33 cellular contexts compared by ENCODE assay signal in genomic region chr13:98797456-98797855, GRCh38. TPM values are rescaled to one million over a fixed set of nuclear protein-coding genes. Genes with fewer than 3 reads are reported as not detected.
DNase-seq lines count a peak whose midpoint lies in the region; ATAC-seq and TF ChIP-seq lines count a peak whose summit lies in the region.
"Had no signal": no experiment of that assay in that cellular context is flagged by ENCODE, and none has a peak within 500 bp of the region (broad histone marks: within the 10 kb centered on the region; RNA-seq: fewer than 3 reads in every experiment).

No MANE protein-coding gene starts in this region.

- H2AFZ ChIP-seq in PC-9: no peak overlapping the region

- H3K9me3 ChIP-seq in AG04450 (ENCODE audit: control insufficient read depth, insufficient read depth, low read length) (no peaks in the 10 kb centered on the region), left lung (no peaks in the 10 kb centered on the region), PC-9 (ENCODE audit: insufficient read depth, low read depth) (no peaks in the 10 kb centered on the region)
- H3K9me3 ChIP-seq: A549, adrenal gland, gastroesophageal sphincter, pancreas, SJSA1, suprapubic skin had no signal

- intact Hi-C loops in left lung (cut with DNase I): no loop called here
- intact Hi-C loops in PC-9 (cut with micrococcal nuclease; ENCODE audit: unreplicated experiment): no loop called here
- intact Hi-C loops in left colon (cut with DNase I, micrococcal nuclease): no loop called here

- TF ChIP-seq CTCF in AG04450 (IDR thresholded peaks at IDR 0.05; ENCODE audit: low read depth, low read length) (no peak), left lung (IDR thresholded peaks at IDR 0.05) (no peak), RWPE1 (conservative IDR thresholded peaks at IDR 0.05; ENCODE audit: low read depth) (no peak), PC-9 (conservative IDR thresholded peaks at IDR 0.05) (no peak)

- H3K27ac ChIP-seq in AG04450 (ENCODE audit: low read depth, low read length): peak overlapping the region; percentile 31
- no peak overlapping the region for H3K27ac ChIP-seq in left lung
- H3K27ac ChIP-seq in RWPE1: no peak overlapping the region
- no peak overlapping the region for H3K27ac ChIP-seq in PC-9
- H3K27ac ChIP-seq: A549, adrenal gland, gastroesophageal sphincter, pancreas, SJSA1, suprapubic skin had no signal

- H3K4me1 ChIP-seq in left lung (peaks cover 0 to 3% of the 10 kb centered on the region in 2 donors), PC-9 (replicated peaks; ENCODE audit: insufficient read depth) (no peaks in the 10 kb centered on the region)
- H3K4me1 ChIP-seq: A549, adrenal gland, pancreas, SJSA1 had no signal

- no peaks in the 10 kb centered on the region for H4K20me1 ChIP-seq in PC-9 (ENCODE audit: insufficient read depth)

- POLR2A ChIA-PET in AG04450 (lab: Yijun Ruan, JAX): no interaction called here
- POLR2A ChIA-PET in RWPE1 (lab: Yijun Ruan, JAX; ENCODE audit: low non-redundant PET): no interaction called here
- POLR2A ChIA-PET in PC-9 (lab: Charles Lee; ENCODE audit: unreplicated experiment): no interaction called here

- no peak for DNase-seq in AG04450 (ENCODE audit: low read depth, low spot score)
- DNase-seq in NCI-H187 (lab: John Stamatoyannopoulos, UW): peak; percentile 59 to 60
- peak; percentile 21 for DNase-seq in amniotic epithelial cell (ENCODE audit: low read depth)
- DNase-seq in left lung: no peak
- no peak for DNase-seq in RWPE1 (ENCODE audit: low spot score)
- no peak for DNase-seq in PC-9
- no peak for DNase-seq in left colon
- DNase-seq in islet precursor cell: no peak
- DNase-seq: activated CD4-positive, alpha-beta T cell treated with anti-CD3 and anti-CD28 coated beads, Interleukin-2, amount 10 ng/mL, durations not matched to agents 24 days and 14 days; activated CD8-positive, alpha-beta memory T cell treated with anti-CD3 and anti-CD28 coated beads, Interleukin-2, amount 10 ng/mL, durations not matched to agents 7 days and 5 days; activated gamma-delta T cell treated with Interleukin-2 at 50 U/mL for 16 hours; activated T-cell treated with anti-CD3 and anti-CD28 coated beads, Interleukin-2, amount 50 U/mL, for 4 hours; AML-193; Calu3; CD4-positive, CD25-positive, alpha-beta regulatory T cell; hippocampal formation; NCI-H1092; NCI-H1694 treated with DMSO at 0.1 percent for 48 hours; NCI-H345; NCI-H748 treated with DMSO at 0.1 percent for 48 hours; pancreas; small intestine; stimulated activated naive CD4-positive, alpha-beta T cell treated with Interleukin-2 at 50 U/mL for 16 hours; T-helper 9 cell had no signal

- BruUV-seq in PC-9 (replicated peaks; lab: Mats Ljungman, UMichigan): no TSS peak

- ATAC-seq in left lung (peak; percentile 77), left colon (no peak)
- ATAC-seq: A549; activated CD8-positive, alpha-beta memory T cell treated with anti-CD3 and anti-CD28 coated beads, Interleukin-2, amount 10 ng/mL, durations not matched to agents 7 days and 5 days; activated T-cell treated with anti-CD3 and anti-CD28 coated beads, Interleukin-2, amount 50 U/mL, for 4 hours; esophagus mucosa; gastroesophageal sphincter; pancreas had no signal

- H3K36me3 ChIP-seq in left lung (peaks cover 0 to 77% of the 10 kb centered on the region in 2 donors), PC-9 (ENCODE audit: low read depth) (peaks cover 24% of the 10 kb centered on the region; the same call in 1 of the 2 replicates)
- H3K36me3 ChIP-seq: adrenal gland had no signal

- H3K79me2 ChIP-seq in PC-9 (ENCODE audit: low read depth): no peaks in the 10 kb centered on the region

- H3K4me3 ChIP-seq in AG04450 (ENCODE audit: low read depth, low read length) (no peak overlapping the region), left lung (no peak overlapping the region), PC-9 (no peak overlapping the region)
- H3K4me3 ChIP-seq: A549, adrenal gland, gastroesophageal sphincter, pancreas, SJSA1, suprapubic skin had no signal

- H3F3A ChIP-seq in PC-9 (ENCODE audit: insufficient read depth, low read depth): no peaks in the 10 kb centered on the region

- no peaks in the 10 kb centered on the region for H3K27me3 ChIP-seq in AG04450 (ENCODE audit: control insufficient read depth, insufficient read depth, low read length)
- no peaks in the 10 kb centered on the region for H3K27me3 ChIP-seq in left lung
- H3K27me3 ChIP-seq in PC-9 (ENCODE audit: insufficient read depth, low read depth): no peaks in the 10 kb centered on the region
- H3K27me3 ChIP-seq: adrenal gland, gastroesophageal sphincter, pancreas, SJSA1, suprapubic skin had no signal

- no peak overlapping the region for H3K4me2 ChIP-seq in PC-9
- H3K4me2 ChIP-seq: A549 had no signal

- no peaks in the 10 kb centered on the region for H3K9me2 ChIP-seq in PC-9 (ENCODE audit: insufficient read depth)

- CTCF ChIA-PET in AG04450 (lab: Charles Lee): no interaction called here
- CTCF ChIA-PET in RWPE1 (lab: Yijun Ruan, JAX): interaction anchor here (1.1 kb wide), 1 partner anchor 43 kb away, joined by 3 read pairs; no protein-coding TSS in a partner anchor
- CTCF ChIA-PET in PC-9 (lab: Charles Lee): no interaction called here

RNA-seq across cellular contexts. Expression of gene SLC15A1, which starts 45.0 kb away (rescaled TPM):
- not detected in 2 replicates for polyA plus RNA-seq in AG04450 (2011; rRNA removed)
- polyA minus RNA-seq in AG04450 (2011; rRNA and poly(A)+ RNA removed): not detected in 2 replicates
- total RNA-seq in left lung (not detected), PC-9 (2021) (0.55 and 0.65 TPM in 2 replicates), left colon (10 to 100 TPM; 16.8 to 35.7 TPM)
- total RNA-seq: activated CD4-positive, alpha-beta T cell treated with anti-CD3 and anti-CD28 coated beads, Interleukin-2, amount 10 ng/mL, durations not matched to agents 24 days and 14 days; activated CD8-positive, alpha-beta memory T cell treated with anti-CD3 and anti-CD28 coated beads, Interleukin-2, amount 10 ng/mL, durations not matched to agents 7 days and 5 days; activated T-cell treated with anti-CD3 and anti-CD28 coated beads, Interleukin-2, amount 50 U/mL, for 4 hours; CD4-positive, CD25-positive, alpha-beta regulatory T cell; dermis microvascular lymphatic vessel endothelial cell; HT1080; neural crest cell; SJSA1 had no signal
- polyA plus RNA-seq: CD4-positive, CD25-positive, alpha-beta regulatory T cell had no signal

Comparison
In these comparisons a context has a peak if more than half of its experiments do, and no peak if none do; other contexts are left out.
1. DNase-seq: peak in NCI-H187 (2 of 2) and amniotic epithelial cell (single experiment); none in AG04450 (single experiment), left lung (0 of 2), RWPE1 (single experiment), PC-9 (0 of 2), left colon (0 of 2) and islet precursor cell (single experiment).
2. RNA of gene SLC15A1, which starts 45.0 kb away (total RNA-seq): 16.8 to 35.7 TPM in left colon; 0.55 to 0.65 TPM in PC-9 and not detected in left lung; every median in the first group is over 10 times any median in the second.